16 cellular contexts compared by ENCODE assay signal in genomic region chr2:221377061-221377460, GRCh38.
"Had no signal": no experiment of that assay in that cellular context is flagged by ENCODE, and none has a peak within 500 bp of the region (broad histone marks: within the 10 kb centered on the region; RNA-seq: fewer than 3 reads in every experiment).

No MANE protein-coding gene starts in this region.

- H3K36me3 ChIP-seq: colonic mucosa, esophagus squamous epithelium, gastrocnemius medialis, heart right ventricle, right atrium auricular region, sigmoid colon had no signal

- H3K4me1 ChIP-seq: colonic mucosa, esophagus squamous epithelium, gastrocnemius medialis, heart right ventricle, right atrium auricular region had no signal

- H3K27me3 ChIP-seq: colonic mucosa, gastrocnemius medialis, heart right ventricle, right atrium auricular region, sigmoid colon had no signal

- H3K4me3 ChIP-seq: colonic mucosa, esophagus squamous epithelium, gastrocnemius medialis, heart right ventricle, right atrium auricular region, sigmoid colon, skin epidermis had no signal

- DNase-seq: colonic mucosa; dermis blood vessel endothelial cell; esophagus squamous epithelium; gastrocnemius medialis; heart right ventricle; islet precursor cell; mammary epithelial cell; naive thymus-derived CD4-positive, alpha-beta T cell; posterior cingulate gyrus; sigmoid colon; stimulated activated CD4-positive, alpha-beta T cell treated with anti-CD3 and anti-CD28 coated beads, Interleukin-12 subunit alpha, Interleukin-12 subunit beta, amount 100 ng/mL, for 4 hours; stimulated activated naive CD4-positive, alpha-beta T cell treated with Interleukin-2 at 50 U/mL for 16 hours; trophoblast cell had no signal

- H3K9me3 ChIP-seq: colonic mucosa, esophagus squamous epithelium, gastrocnemius medialis, right atrium auricular region, sigmoid colon had no signal

- ATAC-seq: gastrocnemius medialis; heart right ventricle; left lobe of liver; naive thymus-derived CD4-positive, alpha-beta T cell had no signal

- H3K36me3 Mint-ChIP-seq: naive thymus-derived CD4-positive, alpha-beta T cell had no signal

- H3K9me3 Mint-ChIP-seq: naive thymus-derived CD4-positive, alpha-beta T cell had no signal

- H3K4me3 Mint-ChIP-seq: naive thymus-derived CD4-positive, alpha-beta T cell had no signal
